In the genomic region with DNA sequence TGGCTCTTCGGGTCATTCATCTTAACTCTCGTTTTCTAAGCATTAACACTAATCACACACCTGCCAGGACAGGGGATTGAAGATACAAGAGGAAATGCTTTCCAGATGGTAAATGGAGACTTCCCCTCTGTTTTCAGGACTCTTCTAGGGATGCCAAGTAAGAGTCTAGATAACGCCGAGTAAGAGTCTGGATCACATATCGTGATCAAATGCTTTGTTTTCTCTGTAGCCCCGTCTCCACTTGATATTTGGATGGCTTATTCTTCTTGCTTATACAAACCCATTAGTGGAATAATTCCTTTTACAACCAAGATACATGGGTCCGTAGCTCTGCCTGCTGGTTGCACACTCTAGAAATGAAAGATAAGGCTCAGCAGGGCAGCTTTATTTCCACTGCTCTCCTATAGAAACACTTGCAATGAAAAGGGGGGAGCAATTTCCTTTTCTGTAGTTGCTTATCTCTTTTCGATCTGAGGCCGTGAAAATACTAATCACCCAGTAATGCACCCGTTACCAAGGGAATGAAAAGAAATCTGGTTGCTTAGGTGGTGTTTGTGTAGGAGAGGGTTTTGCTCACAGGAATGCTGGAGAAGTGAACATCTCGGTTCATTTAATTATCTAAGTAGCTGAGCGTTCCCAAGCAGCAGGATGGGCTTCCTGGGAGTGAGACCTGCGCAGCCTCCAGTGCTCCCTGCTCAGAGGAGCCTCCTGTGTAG, we compare ENCODE assay signal across 10 cellular contexts.
A peak's percentile ranks its signal among the peaks of the same experiment; 100 is the strongest.
DNase-seq lines count a peak whose midpoint lies in the region; ATAC-seq and TF ChIP-seq lines count a peak whose summit lies in the region.
"Had no signal": no experiment of that assay in that cellular context is flagged by ENCODE, and none has a peak within 500 bp of the region (broad histone marks: within the 10 kb centered on the region; RNA-seq: fewer than 3 reads in every experiment).

No MANE protein-coding gene starts in this region.

- peak overlapping the region in 1 of 2 donors; percentile 3 for H3K27ac ChIP-seq in breast epithelium
- H3K27ac ChIP-seq in mesodermal cell (ENCODE audit: low read depth, low read length, severe bottlenecking) = peak overlapping the region; percentile 88
- H3K27ac ChIP-seq: BLaER1, SJCRH30 had no signal

- 54 to 67% methylated on average over 5 to 6 of the region's 13 CpGs for WGBS in mesodermal cell (ENCODE audit: insufficient coverage in 2 of 2), 2 experiments

- no peaks in the 10 kb centered on the region for H3K9me3 ChIP-seq in breast epithelium
- no peaks in the 10 kb centered on the region for H3K9me3 ChIP-seq in mesodermal cell (ENCODE audit: control insufficient read depth, low read length)
- H3K9me3 ChIP-seq in mucosa of descending colon = no peaks in the 10 kb centered on the region
- H3K9me3 ChIP-seq: BLaER1, SJCRH30 had no signal

- no peaks in the 10 kb centered on the region for H3K27me3 Mint-ChIP-seq in stimulated activated naive B cell treated with anti-CD40 and anti-IgM and Interleukin-4, amounts not matched to agents 10 μg/mL and 1 μg/mL and 100 μg/mL, for 72 hours

- TF ChIP-seq POLR2A in breast epithelium (IDR thresholded peaks at IDR 0.05) = no peak

- no peaks in the 10 kb centered on the region for H3K4me1 ChIP-seq in breast epithelium
- peaks cover 25% of the 10 kb centered on the region for H3K4me1 ChIP-seq in mesodermal cell (ENCODE audit: control insufficient read depth, insufficient read depth, low read length, poor library complexity, severe bottlenecking)
- H3K4me1 ChIP-seq in mucosa of descending colon (ENCODE audit: low read depth) = no peaks in the 10 kb centered on the region
- H3K4me1 ChIP-seq: BLaER1, SJCRH30 had no signal

- peaks cover 0 to 2% of the 10 kb centered on the region in 2 donors for H3K9me3 Mint-ChIP-seq in stimulated activated naive B cell treated with anti-CD40 and anti-IgM and Interleukin-4, amounts not matched to agents 10 μg/mL and 1 μg/mL and 100 μg/mL, for 72 hours

- no peak overlapping the region for H3K4me3 Mint-ChIP-seq in stimulated activated naive B cell treated with anti-CD40 and anti-IgM and Interleukin-4, amounts not matched to agents 10 μg/mL and 1 μg/mL and 100 μg/mL, for 72 hours

- TF ChIP-seq CTCF in AG04449 (IDR thresholded peaks at IDR 0.05; ENCODE audit: insufficient read depth, low read length, missing control alignments) (no peak), breast epithelium (IDR thresholded peaks at IDR 0.05) (no peak), mucosa of descending colon (IDR thresholded peaks at IDR 0.05) (no peak)

- no peak overlapping the region for H3K27ac Mint-ChIP-seq in stimulated activated naive B cell treated with anti-CD40 and anti-IgM and Interleukin-4, amounts not matched to agents 10 μg/mL and 1 μg/mL and 100 μg/mL, for 72 hours

- POLR2A ChIA-PET in AG04449 (lab: Yijun Ruan, JAX) = no interaction called here

- H3K4me3 ChIP-seq in AG04449 (ENCODE audit: low read depth, low read length) (peak overlapping the region; percentile 23), breast epithelium (peak overlapping the region; percentile 16 to 38 (median 17)), mesodermal cell (ENCODE audit: extremely low read depth, insufficient read depth, low read length, poor library complexity, severe bottlenecking) (no peak overlapping the region), mucosa of descending colon (no peak overlapping the region)
- H3K4me3 ChIP-seq: BLaER1, SJCRH30 had no signal

- H3K4me1 Mint-ChIP-seq in stimulated activated naive B cell treated with anti-CD40 and anti-IgM and Interleukin-4, amounts not matched to agents 10 μg/mL and 1 μg/mL and 100 μg/mL, for 72 hours = no peaks in the 10 kb centered on the region

- intact Hi-C loops in breast epithelium (cut with DNase I; ENCODE audit: low total_unique reads) = no loop called here
- intact Hi-C loops in mucosa of descending colon (cut with DNase I, micrococcal nuclease) = no loop called here

- no peaks in the 10 kb centered on the region for H3K36me3 Mint-ChIP-seq in stimulated activated naive B cell treated with anti-CD40 and anti-IgM and Interleukin-4, amounts not matched to agents 10 μg/mL and 1 μg/mL and 100 μg/mL, for 72 hours

- H3K36me3 ChIP-seq in breast epithelium = no peaks in the 10 kb centered on the region
- H3K36me3 ChIP-seq in mesodermal cell (ENCODE audit: control insufficient read depth, insufficient read depth, low read length) = no peaks in the 10 kb centered on the region
- H3K36me3 ChIP-seq in mucosa of descending colon (ENCODE audit: low read depth) = no peaks in the 10 kb centered on the region
- H3K36me3 ChIP-seq: BLaER1, SJCRH30 had no signal

- no peak for DNase-seq in AG04449 (ENCODE audit: low read depth, low spot score)
- DNase-seq in NCI-H146 treated with DMSO at 0.1 percent for 48 hours (lab: John Stamatoyannopoulos, UW; ENCODE audit: unreplicated experiment) = peak; percentile 82
- DNase-seq in breast epithelium (ENCODE audit: low spot score in 2 of 2) = no peak
- no peak for DNase-seq in NAMALWA (ENCODE audit: low spot score)
- no peak for DNase-seq in stimulated activated naive B cell treated with anti-CD40 and anti-IgM and Interleukin-4, amounts not matched to agents 10 μg/mL and 1 μg/mL and 100 μg/mL, for 72 hours
- no peak for DNase-seq in mucosa of descending colon

- H3K27me3 ChIP-seq in breast epithelium = no peaks in the 10 kb centered on the region
- H3K27me3 ChIP-seq: BLaER1, SJCRH30 had no signal

- ATAC-seq in HG02885 (IDR thresholded peaks at IDR 0.05; ENCODE audit: poor library complexity, unreplicated experiment) = no peak
- no peak for ATAC-seq in stimulated activated naive B cell treated with anti-CD40 and anti-IgM and Interleukin-4, amounts not matched to agents 10 μg/mL and 1 μg/mL and 100 μg/mL, for 72 hours (replicated peaks)
- ATAC-seq in mucosa of descending colon = no peak

- CTCF ChIA-PET in AG04449 (lab: Yijun Ruan, JAX) = no interaction called here

Comparison
In these comparisons a context has a peak if more than half of its experiments do, and no peak if none do; other contexts are left out.
1. H3K4me3 ChIP-seq: peak in AG04449 (single experiment) and breast epithelium (3 of 3); none in mesodermal cell (single experiment) and mucosa of descending colon (single experiment).